In genomic region chr9:101445353-101446029, GRCh38 we compare ENCODE assay signal across 1 cellular context.
TF ChIP-seq lines count a peak whose summit lies in the region.

No MANE protein-coding gene starts in this region.

TF ChIP-seq in HepG2, 621 proteins besides CTCF, POLR2A, EP300 and RAD21 (continued from another document and continues in another):
- peak; percentile 79 for TF ChIP-seq HNF1A (IDR thresholded peaks at IDR 0.05; ENCODE audit: low read depth)
- no peak; the same call in 1 of the 2 replicates for TF ChIP-seq HNF1A (CRISPR knock-in tag; IDR thresholded peaks at IDR 0.05; ENCODE audit: borderline replicate concordance)
- peak; percentile 62 for TF ChIP-seq HNF4G (IDR thresholded peaks at IDR 0.05; ENCODE audit: borderline replicate concordance, low read depth, low read length)
- TF ChIP-seq HNF4G (CRISPR knock-in tag; IDR thresholded peaks at IDR 0.05; ENCODE audit: borderline replicate concordance, low read depth): no peak
- TF ChIP-seq ZNF136 (CRISPR knock-in tag; IDR thresholded peaks at IDR 0.05; ENCODE audit: low read depth): no peak
- no peak for TF ChIP-seq MEIS2 (CRISPR knock-in tag; IDR thresholded peaks at IDR 0.05)
- no peak for TF ChIP-seq TFAP4 (IDR thresholded peaks at IDR 0.05; ENCODE audit: borderline replicate concordance, low read depth)
- TF ChIP-seq FOXK1 (CRISPR knock-in tag; IDR thresholded peaks at IDR 0.05; ENCODE audit: borderline replicate concordance, low read depth): 0 out of 2 replicates have a peak, but pooled peaks have one; percentile 4
- TF ChIP-seq MIER3 (CRISPR knock-in tag; IDR thresholded peaks at IDR 0.05; ENCODE audit: borderline replicate concordance): peak; percentile 42; the same call in 1 of the 2 replicates
- TF ChIP-seq RFXAP (CRISPR knock-in tag; IDR thresholded peaks at IDR 0.05; ENCODE audit: borderline replicate concordance): 0 out of 2 replicates have a peak, but pooled peaks have one; percentile 25
- peak; percentile 48; the same call in 1 of the 2 replicates for TF ChIP-seq SIX1 (CRISPR knock-in tag; IDR thresholded peaks at IDR 0.05; ENCODE audit: borderline replicate concordance)
- TF ChIP-seq RFXANK (CRISPR knock-in tag; IDR thresholded peaks at IDR 0.05): no peak
- TF ChIP-seq ERF (CRISPR knock-in tag; IDR thresholded peaks at IDR 0.05): peak; percentile 34; the same call in 1 of the 2 replicates
- TF ChIP-seq TEF (CRISPR knock-in tag; IDR thresholded peaks at IDR 0.05): no peak
- TF ChIP-seq HBP1 (CRISPR knock-in tag; IDR thresholded peaks at IDR 0.05; ENCODE audit: low read depth): peak; percentile 77; the same call in 1 of the 2 replicates
- TF ChIP-seq, protein P1, sequence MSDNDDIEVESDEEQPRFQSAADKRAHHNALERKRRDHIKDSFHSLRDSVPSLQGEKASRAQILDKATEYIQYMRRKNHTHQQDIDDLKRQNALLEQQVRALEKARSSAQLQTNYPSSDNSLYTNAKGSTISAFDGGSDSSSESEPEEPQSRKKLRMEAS (IDR thresholded peaks at IDR 0.05): 0 out of 2 replicates have a peak, but pooled peaks have one; percentile 8
- 0 out of 2 replicates have a peak, but pooled peaks have one; percentile 50 for TF ChIP-seq BRCA1 (CRISPR knock-in tag; IDR thresholded peaks at IDR 0.05)
- TF ChIP-seq MED8 (CRISPR knock-in tag; IDR thresholded peaks at IDR 0.05; ENCODE audit: insufficient replicate concordance): peak; percentile 23
- TF ChIP-seq ZNF17 (CRISPR knock-in tag; IDR thresholded peaks at IDR 0.05): no peak
- 0 out of 2 replicates have a peak, but pooled peaks have one; percentile 67 for TF ChIP-seq ZNF44 (CRISPR knock-in tag; IDR thresholded peaks at IDR 0.05)
- peak; percentile 65; the same call in 1 of the 2 replicates for TF ChIP-seq ELF3 (CRISPR knock-in tag; IDR thresholded peaks at IDR 0.05)
- TF ChIP-seq PITX1 (CRISPR knock-in tag; IDR thresholded peaks at IDR 0.05): peak; percentile 50
- peak; percentile 93 for TF ChIP-seq PAXIP1 (CRISPR knock-in tag; conservative IDR thresholded peaks at IDR 0.05)
- TF ChIP-seq ZNF232 (CRISPR knock-in tag; IDR thresholded peaks at IDR 0.05; ENCODE audit: borderline replicate concordance): peak; percentile 21; the same call in 1 of the 2 replicates
- TF ChIP-seq RARA (CRISPR knock-in tag; IDR thresholded peaks at IDR 0.05): peak; percentile 64
- TF ChIP-seq YEATS4 (CRISPR knock-in tag; IDR thresholded peaks at IDR 0.05; ENCODE audit: borderline replicate concordance): peak; percentile 73
- no peak for TF ChIP-seq NFE2L2 (IDR thresholded peaks at IDR 0.05; ENCODE audit: low read length)
- no peak for TF ChIP-seq SNAPC2 (CRISPR knock-in tag; IDR thresholded peaks at IDR 0.05)
- peak; percentile 36; the same call in 1 of the 2 replicates for TF ChIP-seq NR2C2 (CRISPR knock-in tag; IDR thresholded peaks at IDR 0.05; ENCODE audit: borderline replicate concordance)
- 0 out of 2 replicates have a peak, but pooled peaks have one; percentile 41 for TF ChIP-seq TAF1 (CRISPR knock-in tag; IDR thresholded peaks at IDR 0.05)
- TF ChIP-seq GATA4 (IDR thresholded peaks at IDR 0.05; ENCODE audit: borderline replicate concordance, low read depth): 0 out of 2 replicates have a peak, but pooled peaks have one; percentile 11
- peak; percentile 67; the same call in 1 of the 2 replicates for TF ChIP-seq ZMYM4 (CRISPR knock-in tag; IDR thresholded peaks at IDR 0.05)
- TF ChIP-seq, protein P2, sequence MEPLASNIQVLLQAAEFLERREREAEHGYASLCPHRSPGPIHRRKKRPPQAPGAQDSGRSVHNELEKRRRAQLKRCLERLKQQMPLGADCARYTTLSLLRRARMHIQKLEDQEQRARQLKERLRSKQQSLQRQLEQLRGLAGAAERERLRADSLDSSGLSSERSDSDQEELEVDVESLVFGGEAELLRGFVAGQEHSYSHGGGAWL (CRISPR knock-in tag; IDR thresholded peaks at IDR 0.05): no peak
- no peak for TF ChIP-seq GPN1 (CRISPR knock-in tag; IDR thresholded peaks at IDR 0.05; ENCODE audit: borderline replicate concordance)
- TF ChIP-seq ZNF124 (CRISPR knock-in tag; IDR thresholded peaks at IDR 0.05): peak; percentile 59; the same call in 1 of the 2 replicates
- TF ChIP-seq STAT6 (CRISPR knock-in tag; IDR thresholded peaks at IDR 0.05; ENCODE audit: borderline replicate concordance): peak; percentile 49; the same call in 1 of the 2 replicates
- TF ChIP-seq, protein P3, sequence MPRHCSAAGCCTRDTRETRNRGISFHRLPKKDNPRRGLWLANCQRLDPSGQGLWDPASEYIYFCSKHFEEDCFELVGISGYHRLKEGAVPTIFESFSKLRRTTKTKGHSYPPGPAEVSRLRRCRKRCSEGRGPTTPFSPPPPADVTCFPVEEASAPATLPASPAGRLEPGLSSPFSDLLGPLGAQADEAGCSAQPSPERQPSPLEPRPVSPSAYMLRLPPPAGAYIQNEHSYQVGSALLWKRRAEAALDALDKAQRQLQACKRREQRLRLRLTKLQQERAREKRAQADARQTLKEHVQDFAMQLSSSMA (CRISPR knock-in tag; IDR thresholded peaks at IDR 0.05): no peak
- TF ChIP-seq, protein P4, sequence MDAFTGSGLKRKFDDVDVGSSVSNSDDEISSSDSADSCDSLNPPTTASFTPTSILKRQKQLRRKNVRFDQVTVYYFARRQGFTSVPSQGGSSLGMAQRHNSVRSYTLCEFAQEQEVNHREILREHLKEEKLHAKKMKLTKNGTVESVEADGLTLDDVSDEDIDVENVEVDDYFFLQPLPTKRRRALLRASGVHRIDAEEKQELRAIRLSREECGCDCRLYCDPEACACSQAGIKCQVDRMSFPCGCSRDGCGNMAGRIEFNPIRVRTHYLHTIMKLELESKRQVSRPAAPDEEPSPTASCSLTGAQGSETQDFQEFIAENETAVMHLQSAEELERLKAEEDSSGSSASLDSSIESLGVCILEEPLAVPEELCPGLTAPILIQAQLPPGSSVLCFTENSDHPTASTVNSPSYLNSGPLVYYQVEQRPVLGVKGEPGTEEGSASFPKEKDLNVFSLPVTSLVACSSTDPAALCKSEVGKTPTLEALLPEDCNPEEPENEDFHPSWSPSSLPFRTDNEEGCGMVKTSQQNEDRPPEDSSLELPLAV (CRISPR knock-in tag; conservative IDR thresholded peaks at IDR 0.05; ENCODE audit: low read depth): no peak
- TF ChIP-seq ZBTB20 (CRISPR knock-in tag; IDR thresholded peaks at IDR 0.05; ENCODE audit: borderline replicate concordance, low read depth): 0 out of 2 replicates have a peak, but pooled peaks have one; percentile 19
- TF ChIP-seq AGO2 (optimal IDR thresholded peaks at IDR 0.05; ENCODE audit: low read depth, low read length): no peak
- TF ChIP-seq ATF4 (CRISPR knock-in tag; IDR thresholded peaks at IDR 0.05): peak in 1 of 2 experiments; percentile 90; a peak in 2 of 4 replicates
- peak; percentile 15; the same call in 1 of the 2 replicates for TF ChIP-seq TARDBP (CRISPR knock-in tag; IDR thresholded peaks at IDR 0.05)
